12 cellular contexts compared by ENCODE assay signal in the genomic region with DNA sequence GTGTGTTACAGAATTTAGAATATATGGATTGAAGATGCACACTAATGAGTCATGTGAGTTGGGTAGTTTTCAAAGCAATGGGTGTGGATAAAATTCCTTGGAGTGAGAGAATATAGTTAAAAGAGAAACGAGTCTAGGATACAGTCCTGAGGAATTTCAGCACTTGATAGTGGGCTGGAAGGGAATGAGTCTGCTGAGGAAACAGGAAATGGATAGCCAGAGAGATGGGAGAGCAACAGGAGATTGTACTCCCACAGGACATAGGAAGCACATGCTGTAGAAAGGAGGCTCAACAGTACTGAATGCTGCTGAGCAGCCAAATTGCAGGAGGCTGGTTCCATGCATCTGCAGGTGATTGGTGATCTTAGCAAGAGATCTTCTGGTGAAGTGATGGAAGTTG.
"Had no signal": no experiment of that assay in that cellular context is flagged by ENCODE, and none has a peak within 500 bp of the region (broad histone marks: within the 10 kb centered on the region; RNA-seq: fewer than 3 reads in every experiment).

No MANE protein-coding gene starts in this region.

- DNase-seq: activated CD4-positive, alpha-beta T cell treated with anti-CD3 and anti-CD28 coated beads for 4 hours; activated CD8-positive, alpha-beta memory T cell treated with anti-CD3 and anti-CD28 coated beads, Interleukin-2, amount 50 U/mL, for 48 hours; activated CD8-positive, alpha-beta T cell treated with anti-CD3 and anti-CD28 coated beads for 36 hours; activated naive CD8-positive, alpha-beta T cell treated with anti-CD3 and anti-CD28 coated beads, Interleukin-2, amount 50 U/mL, for 24 hours; cerebellar nuclear complex; heart right ventricle; left ventricle myocardium inferior; mesendoderm; retina; thyroid gland; uterus had no signal

- H3K4me3 ChIP-seq: esophagus muscularis mucosa, heart right ventricle, left ventricle myocardium inferior, thyroid gland, uterus had no signal

- ATAC-seq: activated CD8-positive, alpha-beta T cell treated with anti-CD3 and anti-CD28 coated beads for 36 hours; activated naive CD8-positive, alpha-beta T cell treated with anti-CD3 and anti-CD28 coated beads, Interleukin-2, amount 50 U/mL, for 24 hours had no signal
